Comparison of ENCODE assay signal across 1 cellular context in genomic region chr14:50018236-50019210, GRCh38.
TF ChIP-seq lines count a peak whose summit lies in the region.

No MANE protein-coding gene starts in this region.

TF ChIP-seq in SK-N-SH, 30 proteins besides CTCF, POLR2A, EP300 and RAD21 (continued from another document):
- TF ChIP-seq NRF1 (IDR thresholded peaks at IDR 0.05; ENCODE audit: low read depth, low read length) (no peak), YY1 (IDR thresholded peaks at IDR 0.05; ENCODE audit: low read depth) (no peak), PBX3 (IDR thresholded peaks at IDR 0.05) (no peak), MEF2A (IDR thresholded peaks at IDR 0.05; ENCODE audit: borderline replicate concordance, low read depth) (no peak), FOSL2 (IDR thresholded peaks at IDR 0.05; ENCODE audit: borderline replicate concordance, low read depth) (peak; percentile 24; the same call in 1 of the 2 replicates)
TF ChIP-seq in SK-N-SH: peak in this region for 4.
